Comparison of ENCODE assay signal across 19 cellular contexts in genomic region chr17:82435103-82435502, GRCh38. TPM values are rescaled to one million over a fixed set of nuclear protein-coding genes. Genes with fewer than 3 reads are reported as not detected.
DNase-seq lines count a peak whose midpoint lies in the region; ATAC-seq lines count a peak whose summit lies in the region.
"Had no signal": no experiment of that assay in that cellular context is flagged by ENCODE, and none has a peak within 500 bp of the region (broad histone marks: within the 10 kb centered on the region; RNA-seq: fewer than 3 reads in every experiment).

No MANE protein-coding gene starts in this region.

- no peaks in the 10 kb centered on the region for H3K27me3 Mint-ChIP-seq in T-helper 17 cell

- H3K27ac Mint-ChIP-seq in T-helper 17 cell, result peak overlapping the region; percentile 16
- H3K27ac Mint-ChIP-seq: activated T-helper 2 cell treated with anti-CD3 and anti-CD28 coated beads, Interferon-gamma antibody, Interleukin-2, Interleukin-4, amounts not matched to agents 10 μg/mL and 5 μg/mL and 100 μg/mL, durations not matched to agents 14 hours and 24 hours and 36 hours; GM23338 had no signal

- peaks cover 7% of the 10 kb centered on the region for H3K4me1 Mint-ChIP-seq in T-helper 17 cell

- H3K36me3 Mint-ChIP-seq in T-helper 17 cell (ENCODE audit: low read depth), result peaks cover under 1% of the 10 kb centered on the region

- DNase-seq in AG08396 (ENCODE audit: low spot score) (peak; percentile 52), EL (peak; percentile 57), T-helper 17 cell (no peak), kidney tubule cell (ENCODE audit: low spot score) (peak; percentile 73), NCI-H2227 treated with DMSO at 0.1 percent for 48 hours (lab: John Stamatoyannopoulos, UW) (no peak)
- DNase-seq: activated CD8-positive, alpha-beta memory T cell treated with anti-CD3 and anti-CD28 coated beads for 24 hours; foreskin fibroblast; GF-D8; Karpas-422; midbrain; NCI-H1436; NCI-H2171 treated with DMSO at 0.1 percent for 48 hours; NCI-H774 had no signal

- ATAC-seq in T-helper 17 cell, result no peak
- ATAC-seq in HG02642 (IDR thresholded peaks at IDR 0.05; ENCODE audit: poor library complexity, unreplicated experiment), result no peak
- no peak for ATAC-seq in GM21723 (IDR thresholded peaks at IDR 0.05; ENCODE audit: unreplicated experiment)
- ATAC-seq in GM19023 (IDR thresholded peaks at IDR 0.05; ENCODE audit: unreplicated experiment), result no peak
- ATAC-seq: GM23338 had no signal

- H3K4me3 Mint-ChIP-seq in T-helper 17 cell, result no peak overlapping the region
- H3K4me3 Mint-ChIP-seq: GM23338 had no signal

- no peaks in the 10 kb centered on the region for H3K9me3 ChIP-seq in T-helper 17 cell (ENCODE audit: control insufficient read depth, low read length, poor library complexity, severe bottlenecking)
- H3K9me3 ChIP-seq: ascending aorta had no signal

RNA-seq across cellular contexts. Expression of gene CYBC1, which starts 15.4 kb away (rescaled TPM):
- 100 to 1,000 TPM; 110 to 121 TPM for total RNA-seq in T-helper 17 cell

RNA-seq across cellular contexts. Expression of gene OGFOD3, which starts 16.7 kb away (rescaled TPM):
- 10 to 100 TPM; 15.8 to 16.5 TPM for total RNA-seq in T-helper 17 cell

RNA-seq across cellular contexts. Expression of gene HEXD, which starts 17.0 kb away (rescaled TPM):
- 10 to 100 TPM; 32.2 to 33.4 TPM for total RNA-seq in T-helper 17 cell

RNA-seq across cellular contexts. Expression of gene NARF, which starts 23.4 kb away (rescaled TPM):
- 10 to 100 TPM; 86.2 to 94.4 TPM for total RNA-seq in T-helper 17 cell

Comparison
In these comparisons a context has a peak if more than half of its experiments do, and no peak if none do; other contexts are left out.
1. DNase-seq: peak in AG08396 (single experiment), EL (single experiment) and kidney tubule cell (single experiment); none in T-helper 17 cell (0 of 3) and NCI-H2227 treated with DMSO at 0.1 percent for 48 hours (single experiment).